ENCODE assay signal across 8 cellular contexts in the genomic region with DNA sequence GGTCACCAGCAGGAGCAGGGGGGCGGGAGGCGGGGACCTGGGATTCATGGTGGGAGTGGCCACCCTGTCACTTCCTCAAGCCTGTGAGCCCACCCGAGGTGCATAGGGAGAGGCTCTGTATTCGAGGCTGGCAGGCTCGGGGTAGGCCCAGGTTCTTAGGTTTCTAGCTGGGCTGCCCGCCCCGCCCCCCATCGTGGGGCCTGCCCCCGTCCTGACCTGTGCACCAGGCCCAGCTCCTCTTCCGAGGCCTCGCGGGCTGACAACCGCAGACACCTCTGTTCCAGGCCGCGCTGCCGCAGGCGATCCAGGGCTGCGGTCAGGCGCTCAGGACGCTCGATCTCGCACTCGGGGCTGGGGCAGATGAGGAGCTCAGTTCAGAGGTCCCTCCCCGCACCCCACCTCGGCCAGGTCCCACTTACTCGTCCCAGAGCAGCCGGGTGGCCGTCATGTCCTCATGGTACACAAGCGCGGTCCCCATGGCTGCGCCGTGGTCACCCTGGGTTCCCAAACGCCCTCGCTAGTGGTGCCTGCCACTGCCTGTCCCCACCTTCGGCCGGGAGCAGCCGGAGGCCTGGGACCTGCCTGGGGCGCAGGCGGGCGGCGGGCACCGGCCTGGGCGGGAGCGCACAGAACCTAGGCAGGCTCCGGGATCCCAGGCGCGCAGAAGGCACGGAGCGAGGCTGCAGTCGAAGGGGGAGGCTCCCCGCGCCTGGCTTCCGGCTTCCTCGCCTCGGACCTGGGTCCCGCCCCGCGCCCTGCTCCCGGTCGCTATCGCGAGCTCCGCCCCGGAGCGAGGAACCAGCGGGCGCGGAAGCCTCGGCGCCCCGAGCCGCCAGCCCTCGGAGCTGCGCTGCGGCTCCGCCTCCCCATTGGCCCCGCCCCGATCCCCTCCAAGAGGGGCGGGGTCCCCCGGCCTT. TPM values are rescaled to one million over a fixed set of nuclear protein-coding genes. Genes with fewer than 3 reads are reported as not detected.
DNase-seq lines count a peak whose midpoint lies in the region; ATAC-seq and TF ChIP-seq lines count a peak whose summit lies in the region.

HDAC10 (minus strand) TSS at position 711 of the 917 bp plus-strand sequence; CDS start at position 478, 233 bp downstream.

- H3K9ac ChIP-seq in ES-I3 (ENCODE audit: low read depth, low read length), result peak within 1 kb of the TSS; percentile 83

- no peak within 1 kb of the TSS for H3K27ac Mint-ChIP-seq in WTC11

- CTCF ChIA-PET in WTC11 (lab: Charles Lee), result interaction anchor here (0.6 to 3.4 kb wide), 22 partner anchors 8 to 422 kb away, joined by 3 to 22 read pairs (median 5); partner anchors contain the start of genes DENND6B, MAPK12, SCO2 and SHANK3

- POLR2A ChIA-PET in WTC11 (lab: Charles Lee), result interaction anchor here (0.6 to 1.9 kb wide), 2 partner anchors 16 to 21 kb away, joined by 3 to 7 read pairs; no protein-coding TSS in a partner anchor

- peaks cover 4% of the 10 kb centered on the region; the same call in 1 of the 2 replicates for H3K4me1 Mint-ChIP-seq in WTC11

- ATAC-seq in WTC11, result peak; percentile 74

- no peaks in the 10 kb centered on the region; the same call in 1 of the 2 replicates for H3K27me3 Mint-ChIP-seq in WTC11 (ENCODE audit: low read depth)

- H3K9me3 ChIP-seq in ES-I3 (ENCODE audit: control insufficient read depth, insufficient read depth, low read length), result no peaks in the 10 kb centered on the region

- DNase-seq in H4 (ENCODE audit: low spot score) (peak; percentile 57), NCI-H1105 treated with DMSO at 0.1 percent for 48 hours (lab: John Stamatoyannopoulos, UW) (peak; percentile 45), WTC11 (ENCODE audit: low spot score) (peak; percentile 89), kidney tubule cell (ENCODE audit: low spot score) (peak; percentile 84), inferior parietal cortex (ENCODE audit: extremely low spot score) (no peak)
- DNase-seq in central memory CD4-positive, alpha-beta T cell, result peak; percentile 71
- DNase-seq in stimulated activated CD4-positive, alpha-beta T cell treated with anti-CD3 and anti-CD28 coated beads, Interleukin-2, amount 100 ng/mL, for 24 hours, result peak; percentile 83 to 90

- no peaks in the 10 kb centered on the region for H3K36me3 ChIP-seq in ES-I3 (ENCODE audit: insufficient read depth, low read length)

- H3K4me1 ChIP-seq in ES-I3 (ENCODE audit: insufficient read depth, low read length), result no peaks in the 10 kb centered on the region

- H3K4me3 Mint-ChIP-seq in WTC11, result peak within 1 kb of the TSS; percentile 72

- no peaks in the 10 kb centered on the region for H3K9me3 Mint-ChIP-seq in WTC11

- no peak for TF ChIP-seq CTCF in WTC11 (IDR thresholded peaks at IDR 0.05)

- H3K36me3 Mint-ChIP-seq in WTC11, result no peaks in the 10 kb centered on the region

TF ChIP-seq in WTC11, 78 proteins besides CTCF, POLR2A, EP300 and RAD21 (continues in another document):
- TF ChIP-seq ESRRA (CRISPR knock-in tag; IDR thresholded peaks at IDR 0.05; ENCODE audit: borderline replicate concordance) (no peak), ZNF416 (CRISPR knock-in tag; IDR thresholded peaks at IDR 0.05) (no peak), GABPB1 (CRISPR knock-in tag; IDR thresholded peaks at IDR 0.05) (0 out of 2 replicates have a peak, but pooled peaks have one; percentile 8), NFE2L1 (CRISPR knock-in tag; IDR thresholded peaks at IDR 0.05) (0 out of 2 replicates have a peak, but pooled peaks have one; percentile 51), TEAD1 (CRISPR knock-in tag; IDR thresholded peaks at IDR 0.05) (peak; percentile 68), TP53 (CRISPR knock-in tag; IDR thresholded peaks at IDR 0.05) (no peak), ZNF138 (CRISPR knock-in tag; conservative IDR thresholded peaks at IDR 0.05) (peak; percentile 26; the same call in 1 of the 2 replicates), ZSCAN18 (CRISPR knock-in tag; IDR thresholded peaks at IDR 0.05) (no peak), GRHL2 (CRISPR knock-in tag; IDR thresholded peaks at IDR 0.05; ENCODE audit: insufficient replicate concordance, severe bottlenecking) (no peak), ZBTB21 (CRISPR knock-in tag; IDR thresholded peaks at IDR 0.05; ENCODE audit: borderline replicate concordance) (0 out of 2 replicates have a peak, but pooled peaks have one; percentile 27)
- TF ChIP-seq, protein P1, sequence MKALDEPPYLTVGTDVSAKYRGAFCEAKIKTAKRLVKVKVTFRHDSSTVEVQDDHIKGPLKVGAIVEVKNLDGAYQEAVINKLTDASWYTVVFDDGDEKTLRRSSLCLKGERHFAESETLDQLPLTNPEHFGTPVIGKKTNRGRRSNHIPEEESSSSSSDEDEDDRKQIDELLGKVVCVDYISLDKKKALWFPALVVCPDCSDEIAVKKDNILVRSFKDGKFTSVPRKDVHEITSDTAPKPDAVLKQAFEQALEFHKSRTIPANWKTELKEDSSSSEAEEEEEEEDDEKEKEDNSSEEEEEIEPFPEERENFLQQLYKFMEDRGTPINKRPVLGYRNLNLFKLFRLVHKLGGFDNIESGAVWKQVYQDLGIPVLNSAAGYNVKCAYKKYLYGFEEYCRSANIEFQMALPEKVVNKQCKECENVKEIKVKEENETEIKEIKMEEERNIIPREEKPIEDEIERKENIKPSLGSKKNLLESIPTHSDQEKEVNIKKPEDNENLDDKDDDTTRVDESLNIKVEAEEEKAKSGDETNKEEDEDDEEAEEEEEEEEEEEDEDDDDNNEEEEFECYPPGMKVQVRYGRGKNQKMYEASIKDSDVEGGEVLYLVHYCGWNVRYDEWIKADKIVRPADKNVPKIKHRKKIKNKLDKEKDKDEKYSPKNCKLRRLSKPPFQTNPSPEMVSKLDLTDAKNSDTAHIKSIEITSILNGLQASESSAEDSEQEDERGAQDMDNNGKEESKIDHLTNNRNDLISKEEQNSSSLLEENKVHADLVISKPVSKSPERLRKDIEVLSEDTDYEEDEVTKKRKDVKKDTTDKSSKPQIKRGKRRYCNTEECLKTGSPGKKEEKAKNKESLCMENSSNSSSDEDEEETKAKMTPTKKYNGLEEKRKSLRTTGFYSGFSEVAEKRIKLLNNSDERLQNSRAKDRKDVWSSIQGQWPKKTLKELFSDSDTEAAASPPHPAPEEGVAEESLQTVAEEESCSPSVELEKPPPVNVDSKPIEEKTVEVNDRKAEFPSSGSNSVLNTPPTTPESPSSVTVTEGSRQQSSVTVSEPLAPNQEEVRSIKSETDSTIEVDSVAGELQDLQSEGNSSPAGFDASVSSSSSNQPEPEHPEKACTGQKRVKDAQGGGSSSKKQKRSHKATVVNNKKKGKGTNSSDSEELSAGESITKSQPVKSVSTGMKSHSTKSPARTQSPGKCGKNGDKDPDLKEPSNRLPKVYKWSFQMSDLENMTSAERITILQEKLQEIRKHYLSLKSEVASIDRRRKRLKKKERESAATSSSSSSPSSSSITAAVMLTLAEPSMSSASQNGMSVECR (CRISPR knock-in tag; IDR thresholded peaks at IDR 0.05; ENCODE audit: borderline replicate concordance), result peak; percentile 56; the same call in 1 of the 2 replicates
- TF ChIP-seq, protein P2, sequence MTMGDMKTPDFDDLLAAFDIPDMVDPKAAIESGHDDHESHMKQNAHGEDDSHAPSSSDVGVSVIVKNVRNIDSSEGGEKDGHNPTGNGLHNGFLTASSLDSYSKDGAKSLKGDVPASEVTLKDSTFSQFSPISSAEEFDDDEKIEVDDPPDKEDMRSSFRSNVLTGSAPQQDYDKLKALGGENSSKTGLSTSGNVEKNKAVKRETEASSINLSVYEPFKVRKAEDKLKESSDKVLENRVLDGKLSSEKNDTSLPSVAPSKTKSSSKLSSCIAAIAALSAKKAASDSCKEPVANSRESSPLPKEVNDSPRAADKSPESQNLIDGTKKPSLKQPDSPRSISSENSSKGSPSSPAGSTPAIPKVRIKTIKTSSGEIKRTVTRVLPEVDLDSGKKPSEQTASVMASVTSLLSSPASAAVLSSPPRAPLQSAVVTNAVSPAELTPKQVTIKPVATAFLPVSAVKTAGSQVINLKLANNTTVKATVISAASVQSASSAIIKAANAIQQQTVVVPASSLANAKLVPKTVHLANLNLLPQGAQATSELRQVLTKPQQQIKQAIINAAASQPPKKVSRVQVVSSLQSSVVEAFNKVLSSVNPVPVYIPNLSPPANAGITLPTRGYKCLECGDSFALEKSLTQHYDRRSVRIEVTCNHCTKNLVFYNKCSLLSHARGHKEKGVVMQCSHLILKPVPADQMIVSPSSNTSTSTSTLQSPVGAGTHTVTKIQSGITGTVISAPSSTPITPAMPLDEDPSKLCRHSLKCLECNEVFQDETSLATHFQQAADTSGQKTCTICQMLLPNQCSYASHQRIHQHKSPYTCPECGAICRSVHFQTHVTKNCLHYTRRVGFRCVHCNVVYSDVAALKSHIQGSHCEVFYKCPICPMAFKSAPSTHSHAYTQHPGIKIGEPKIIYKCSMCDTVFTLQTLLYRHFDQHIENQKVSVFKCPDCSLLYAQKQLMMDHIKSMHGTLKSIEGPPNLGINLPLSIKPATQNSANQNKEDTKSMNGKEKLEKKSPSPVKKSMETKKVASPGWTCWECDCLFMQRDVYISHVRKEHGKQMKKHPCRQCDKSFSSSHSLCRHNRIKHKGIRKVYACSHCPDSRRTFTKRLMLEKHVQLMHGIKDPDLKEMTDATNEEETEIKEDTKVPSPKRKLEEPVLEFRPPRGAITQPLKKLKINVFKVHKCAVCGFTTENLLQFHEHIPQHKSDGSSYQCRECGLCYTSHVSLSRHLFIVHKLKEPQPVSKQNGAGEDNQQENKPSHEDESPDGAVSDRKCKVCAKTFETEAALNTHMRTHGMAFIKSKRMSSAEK (CRISPR knock-in tag; IDR thresholded peaks at IDR 0.05; ENCODE audit: borderline replicate concordance), result no peak

RNA-seq across cellular contexts. Expression of gene HDAC10, which starts in this region (rescaled TPM):
- total RNA-seq in H4 (2014; rRNA removed; shearing (Covaris generic)), result 5.1 and 5.9 TPM in 2 replicates
- 31.9 to 40.9 TPM (median 38.2 TPM) in 3 replicates for total RNA-seq in WTC11 (2021)
